1 cellular context compared by ENCODE assay signal in the genomic region with DNA sequence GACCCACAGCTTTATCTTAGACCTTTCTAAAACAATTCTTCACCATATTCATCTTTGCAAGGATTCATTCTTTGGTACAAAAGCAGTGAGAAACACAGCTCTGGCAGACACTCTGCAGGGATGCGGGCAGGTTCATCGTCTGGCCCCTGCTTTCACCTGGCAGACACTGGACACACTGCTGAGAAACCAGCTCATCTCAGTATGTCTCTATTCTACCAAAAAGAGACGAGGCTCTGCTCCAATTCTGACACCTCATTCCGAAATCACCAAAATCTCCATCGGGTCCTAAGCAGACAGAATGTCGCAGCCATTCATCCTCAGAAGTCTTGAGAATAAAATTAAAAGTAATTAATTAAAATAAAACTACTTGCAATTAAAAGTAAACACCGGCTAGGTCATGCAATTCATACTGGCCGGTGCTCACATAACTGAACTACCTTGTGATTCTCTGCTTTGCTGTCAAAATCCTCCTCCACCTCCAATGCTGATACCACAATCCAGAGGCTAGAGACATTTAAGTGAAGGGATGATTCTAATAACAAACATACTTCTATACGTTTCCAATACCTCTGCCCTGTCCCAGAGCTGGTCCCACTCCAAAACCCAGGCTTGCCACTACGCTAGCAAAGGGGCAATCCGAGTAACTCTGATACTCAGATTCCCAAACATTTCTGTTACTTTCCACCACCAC.
TF ChIP-seq lines count a peak whose summit lies in the region.

No MANE protein-coding gene starts in this region.

TF ChIP-seq in neural cell, 6 proteins besides CTCF, POLR2A, EP300 and RAD21 (continued from another document):
- TF ChIP-seq, protein P1, sequence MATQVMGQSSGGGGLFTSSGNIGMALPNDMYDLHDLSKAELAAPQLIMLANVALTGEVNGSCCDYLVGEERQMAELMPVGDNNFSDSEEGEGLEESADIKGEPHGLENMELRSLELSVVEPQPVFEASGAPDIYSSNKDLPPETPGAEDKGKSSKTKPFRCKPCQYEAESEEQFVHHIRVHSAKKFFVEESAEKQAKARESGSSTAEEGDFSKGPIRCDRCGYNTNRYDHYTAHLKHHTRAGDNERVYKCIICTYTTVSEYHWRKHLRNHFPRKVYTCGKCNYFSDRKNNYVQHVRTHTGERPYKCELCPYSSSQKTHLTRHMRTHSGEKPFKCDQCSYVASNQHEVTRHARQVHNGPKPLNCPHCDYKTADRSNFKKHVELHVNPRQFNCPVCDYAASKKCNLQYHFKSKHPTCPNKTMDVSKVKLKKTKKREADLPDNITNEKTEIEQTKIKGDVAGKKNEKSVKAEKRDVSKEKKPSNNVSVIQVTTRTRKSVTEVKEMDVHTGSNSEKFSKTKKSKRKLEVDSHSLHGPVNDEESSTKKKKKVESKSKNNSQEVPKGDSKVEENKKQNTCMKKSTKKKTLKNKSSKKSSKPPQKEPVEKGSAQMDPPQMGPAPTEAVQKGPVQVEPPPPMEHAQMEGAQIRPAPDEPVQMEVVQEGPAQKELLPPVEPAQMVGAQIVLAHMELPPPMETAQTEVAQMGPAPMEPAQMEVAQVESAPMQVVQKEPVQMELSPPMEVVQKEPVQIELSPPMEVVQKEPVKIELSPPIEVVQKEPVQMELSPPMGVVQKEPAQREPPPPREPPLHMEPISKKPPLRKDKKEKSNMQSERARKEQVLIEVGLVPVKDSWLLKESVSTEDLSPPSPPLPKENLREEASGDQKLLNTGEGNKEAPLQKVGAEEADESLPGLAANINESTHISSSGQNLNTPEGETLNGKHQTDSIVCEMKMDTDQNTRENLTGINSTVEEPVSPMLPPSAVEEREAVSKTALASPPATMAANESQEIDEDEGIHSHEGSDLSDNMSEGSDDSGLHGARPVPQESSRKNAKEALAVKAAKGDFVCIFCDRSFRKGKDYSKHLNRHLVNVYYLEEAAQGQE (IDR thresholded peaks at IDR 0.05; ENCODE audit: borderline replicate concordance): no peak
